Comparison of ENCODE assay signal across 27 cellular contexts in the genomic region with DNA sequence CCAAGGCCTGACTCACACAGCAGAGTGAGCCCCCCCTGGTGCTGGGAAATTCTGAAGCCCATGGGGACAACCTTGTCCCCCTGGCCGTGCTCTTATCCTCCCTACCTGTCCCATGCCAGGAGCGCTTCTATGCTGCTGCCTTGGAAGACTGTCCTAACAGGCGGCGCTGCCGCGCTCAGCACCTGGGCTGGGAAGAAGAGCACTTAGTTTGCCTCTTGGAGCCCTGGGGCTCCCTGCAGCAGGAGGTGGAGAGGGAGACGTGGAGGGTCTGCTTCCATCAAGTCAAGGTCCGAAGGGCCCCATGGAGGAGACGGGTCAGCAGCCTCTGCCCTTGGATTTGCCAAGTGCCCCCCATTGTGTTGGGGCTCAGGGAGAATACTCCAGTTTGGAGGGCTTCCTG.
DNase-seq lines count a peak whose midpoint lies in the region; ATAC-seq and TF ChIP-seq lines count a peak whose summit lies in the region.
"Had no signal": no experiment of that assay in that cellular context is flagged by ENCODE, and none has a peak within 500 bp of the region (broad histone marks: within the 10 kb centered on the region; RNA-seq: fewer than 3 reads in every experiment).

No MANE protein-coding gene starts in this region.

- no peaks in the 10 kb centered on the region; the same call in 1 of the 2 replicates for H4K20me1 ChIP-seq in IMR-90 (ENCODE audit: insufficient read depth, low read length)

- H3K4me3 ChIP-seq in IMR-90 (ENCODE audit: insufficient read depth, low read depth, low read length) (no peak overlapping the region), sigmoid colon (no peak overlapping the region)
- H3K4me3 ChIP-seq in CD8-positive, alpha-beta T cell (ENCODE audit: low read depth, low read length) = no peak overlapping the region
- H3K4me3 ChIP-seq: GM12878, MG63, SJSA1 had no signal

- no peaks in the 10 kb centered on the region for H3K9me3 ChIP-seq in IMR-90 (ENCODE audit: control insufficient read depth, insufficient read depth, low read length)
- H3K9me3 ChIP-seq in sigmoid colon = no peaks in the 10 kb centered on the region
- no peaks in the 10 kb centered on the region for H3K9me3 ChIP-seq in CD8-positive, alpha-beta T cell (ENCODE audit: low read length)
- H3K9me3 ChIP-seq: BE2C, Caco-2, MG63, SJSA1 had no signal

- no peak overlapping the region for H4K91ac ChIP-seq in IMR-90 (ENCODE audit: insufficient read depth, low read depth, low read length)

- no peak overlapping the region for H3K4ac ChIP-seq in IMR-90 (ENCODE audit: low read depth, low read length)

- no peak overlapping the region for H3K14ac ChIP-seq in IMR-90 (replicated peaks; ENCODE audit: low read depth, low read length)

- H3K9me1 ChIP-seq in IMR-90 (ENCODE audit: insufficient read depth, low read length) = peaks cover 11% of the 10 kb centered on the region

- no peak overlapping the region for H3K18ac ChIP-seq in IMR-90 (ENCODE audit: low read depth, low read length)

- H3K36me3 Mint-ChIP-seq in glutamatergic neuron (ENCODE audit: unreplicated experiment) = no peaks in the 10 kb centered on the region
- H3K36me3 Mint-ChIP-seq in CD8-positive, alpha-beta T cell = no peaks in the 10 kb centered on the region
- H3K36me3 Mint-ChIP-seq: CD4-positive, alpha-beta memory T cell had no signal

- no peak for TF ChIP-seq RAD21 in IMR-90 (IDR thresholded peaks at IDR 0.05; ENCODE audit: low read length)

- H3K27me3 ChIP-seq in IMR-90 (ENCODE audit: control insufficient read depth, insufficient read depth, low read length) (no peaks in the 10 kb centered on the region; the same call in 1 of the 2 replicates), sigmoid colon (no peaks in the 10 kb centered on the region)
- H3K27me3 ChIP-seq in CD8-positive, alpha-beta T cell (ENCODE audit: insufficient read depth, low read length) = no peaks in the 10 kb centered on the region
- H3K27me3 ChIP-seq: BE2C, MG63, SJSA1 had no signal

- peak; percentile 58 for DNase-seq in activated effector memory CD4-positive, alpha-beta T cell treated with anti-CD3 and anti-CD28 coated beads, Interleukin-2, amount 50 U/mL, for 16 hours
- DNase-seq in activated effector memory CD4-positive, alpha-beta T cell treated with Interleukin-2 at 50 U/mL for 16 hours = no peak
- no peak for DNase-seq in IMR-90
- no peak for DNase-seq in glutamatergic neuron
- DNase-seq in sigmoid colon = no peak
- DNase-seq in inferior parietal cortex (ENCODE audit: extremely low spot score) = no peak
- DNase-seq in RWPE1 (ENCODE audit: low spot score) = no peak
- no peak for DNase-seq in CD8-positive, alpha-beta T cell
- DNase-seq: 8988T; ACHN; BE2C; CD4-positive, alpha-beta memory T cell; DMS79; EL; GDM1; KG1; MG63; NCI-H1105 treated with DMSO at 0.1 percent for 48 hours; NCI-H146; NCI-H1930; NCI-H2107; NCI-H524; NCI-H748 treated with DMSO at 0.1 percent for 48 hours had no signal

- CTCF ChIA-PET in IMR-90 (lab: Yijun Ruan, JAX) (no interaction called here), RWPE1 (lab: Yijun Ruan, JAX) (no interaction called here)
- CTCF ChIA-PET in CD8-positive, alpha-beta T cell (lab: Charles Lee) = no interaction called here

- dilution Hi-C loops in IMR-90 (cut with HindIII; ENCODE audit: low sequenced_read_pairs, unreplicated experiment) = no loop called here

- intact Hi-C loops in IMR-90 (cut with micrococcal nuclease) (no loop called here), sigmoid colon (cut with DNase I) (no loop called here)
- intact Hi-C loops in CD8-positive, alpha-beta T cell (cut with DNase I, micrococcal nuclease) = no loop called here

- BruUV-seq in IMR-90 (replicated peaks; lab: Mats Ljungman, UMichigan) = no TSS peak

- no peak overlapping the region for H2BK120ac ChIP-seq in IMR-90 (ENCODE audit: low read depth, low read length)

- H3K27ac Mint-ChIP-seq in glutamatergic neuron (ENCODE audit: unreplicated experiment) = no peak overlapping the region
- H3K27ac Mint-ChIP-seq in CD8-positive, alpha-beta T cell = no peak overlapping the region
- H3K27ac Mint-ChIP-seq: CD4-positive, alpha-beta memory T cell had no signal

- in situ Hi-C loops in IMR-90 (cut with MboI; ENCODE audit: low sequenced_read_pairs) = no loop called here

- no peak for ATAC-seq in IMR-90 (ENCODE audit: low read depth)
- ATAC-seq in CD8-positive, alpha-beta T cell = no peak
- ATAC-seq: GM12878, HCT116 had no signal

- H2BK20ac ChIP-seq in IMR-90 (ENCODE audit: low read depth, low read length) = no peak overlapping the region

- peak overlapping the region; percentile 6 for H3K4me3 Mint-ChIP-seq in glutamatergic neuron (ENCODE audit: unreplicated experiment)
- H3K4me3 Mint-ChIP-seq in CD8-positive, alpha-beta T cell = no peak overlapping the region
- H3K4me3 Mint-ChIP-seq: CD4-positive, alpha-beta memory T cell had no signal

- H2AK9ac ChIP-seq in IMR-90 (replicated peaks; ENCODE audit: low read depth, low read length, poor library complexity) = peak overlapping the region; percentile 45

- no peak overlapping the region for H3K56ac ChIP-seq in IMR-90 (ENCODE audit: extremely low read depth, insufficient read depth, low read length)

- no peak for TF ChIP-seq CTCF in IMR-90 (conservative IDR thresholded peaks at IDR 0.05; ENCODE audit: low read depth, low read length)
- TF ChIP-seq CTCF in glutamatergic neuron (IDR thresholded peaks at IDR 0.05; ENCODE audit: partially characterized antibody, unreplicated experiment) = no peak
- no peak for TF ChIP-seq CTCF in sigmoid colon (IDR thresholded peaks at IDR 0.05)
- no peak for TF ChIP-seq CTCF in RWPE1 (conservative IDR thresholded peaks at IDR 0.05; ENCODE audit: low read depth)
- no peak for TF ChIP-seq CTCF in CD8-positive, alpha-beta T cell (IDR thresholded peaks at IDR 0.05)

- H3K9me3 Mint-ChIP-seq in glutamatergic neuron (ENCODE audit: unreplicated experiment) = peaks cover 9% of the 10 kb centered on the region
- no peaks in the 10 kb centered on the region for H3K9me3 Mint-ChIP-seq in CD8-positive, alpha-beta T cell
- H3K9me3 Mint-ChIP-seq: CD4-positive, alpha-beta memory T cell had no signal

- no peak overlapping the region for H3K23ac ChIP-seq in IMR-90 (ENCODE audit: low read depth, low read length)

- peaks cover 21% of the 10 kb centered on the region for H3K27me3 Mint-ChIP-seq in glutamatergic neuron (ENCODE audit: unreplicated experiment)
- peaks cover 15% of the 10 kb centered on the region for H3K27me3 Mint-ChIP-seq in CD8-positive, alpha-beta T cell (ENCODE audit: low read depth)

- H3K4me1 ChIP-seq in IMR-90 (ENCODE audit: control insufficient read depth, insufficient read depth, low read length) (peaks cover 11% of the 10 kb centered on the region), sigmoid colon (peaks cover 0 to 80% (median 70%) of the 10 kb centered on the region in 4 donors)
- H3K4me1 ChIP-seq in CD8-positive, alpha-beta T cell (ENCODE audit: insufficient read depth, low read length) = peaks cover 4% of the 10 kb centered on the region
- H3K4me1 ChIP-seq: BE2C, Caco-2 had no signal

- H3K36me3 ChIP-seq in IMR-90 (ENCODE audit: control insufficient read depth, insufficient read depth, low read length) (no peaks in the 10 kb centered on the region), sigmoid colon (no peaks in the 10 kb centered on the region)
- H3K36me3 ChIP-seq in CD8-positive, alpha-beta T cell (ENCODE audit: insufficient read depth, low read length) = no peaks in the 10 kb centered on the region
- H3K36me3 ChIP-seq: BE2C, MG63, SJSA1 had no signal

- H2BK15ac ChIP-seq in IMR-90 (ENCODE audit: low read depth, low read length) = no peak overlapping the region

- no peak overlapping the region for H3K4me2 ChIP-seq in IMR-90 (ENCODE audit: low read depth, low read length)

- TF ChIP-seq EP300 in sigmoid colon (IDR thresholded peaks at IDR 0.05) = no peak

- peaks cover 0 to under 1% of the 10 kb centered on the region in 2 experiments; a peak in 1 of 4 replicates for H3K79me1 ChIP-seq in IMR-90 (ENCODE audit: low read depth in 1 of 2, low read length in 2 of 2)

- H4K5ac ChIP-seq in IMR-90 (ENCODE audit: low read depth, low read length) = no peak overlapping the region

- H3K4me1 Mint-ChIP-seq in glutamatergic neuron (ENCODE audit: low read depth, unreplicated experiment) = peaks cover 36% of the 10 kb centered on the region
- peaks cover 5% of the 10 kb centered on the region for H3K4me1 Mint-ChIP-seq in CD8-positive, alpha-beta T cell (ENCODE audit: low read depth)

- H4K8ac ChIP-seq in IMR-90 (ENCODE audit: low read depth in 2 of 2, low read length in 2 of 2) = no peak overlapping the region

- H3K27ac ChIP-seq in IMR-90 (ENCODE audit: insufficient read depth, low read length) (no peak overlapping the region), sigmoid colon (peak overlapping the region in 3 of 4 donors; percentile 24 to 94 (median 81)), RWPE1 (no peak overlapping the region)
- no peak overlapping the region for H3K27ac ChIP-seq in CD8-positive, alpha-beta T cell (ENCODE audit: low read depth, low read length)
- H3K27ac ChIP-seq: SJSA1 had no signal

- WGBS in IMR-90 (ENCODE audit: extremely low coverage in 2 of 2, insufficient read length in 1 of 2), 2 experiments = 80% methylated on average over 1 of the region's 9 CpGs; no CpG with 5 or more reads in 1 of the 2 experiments
- WGBS in sigmoid colon, 2 donors = 94 to 95% methylated on average over 9 of the region's 9 CpGs

- POLR2A ChIA-PET in IMR-90 (lab: Charles Lee; ENCODE audit: unreplicated experiment) = no interaction called here
- POLR2A ChIA-PET in RWPE1 (lab: Yijun Ruan, JAX; ENCODE audit: low non-redundant PET) = no interaction called here
- POLR2A ChIA-PET in CD8-positive, alpha-beta T cell (lab: Charles Lee) = no interaction called here

- H2AFZ ChIP-seq in IMR-90 (replicated peaks; ENCODE audit: low read length, poor library complexity) = no peak overlapping the region

- TF ChIP-seq POLR2A in IMR-90 (IDR thresholded peaks at IDR 0.05; ENCODE audit: low read depth, low read length) (no peak), sigmoid colon (IDR thresholded peaks at IDR 0.05) (no peak)

- H2AK5ac ChIP-seq in IMR-90 (ENCODE audit: low read depth, low read length) = no peak overlapping the region

- no peak overlapping the region for H2BK5ac ChIP-seq in IMR-90 (ENCODE audit: low read depth, low read length, poor library complexity, severe bottlenecking)

- no peak overlapping the region for H3K9ac ChIP-seq in IMR-90 (ENCODE audit: low read depth, low read length)

TF ChIP-seq in IMR-90, 13 proteins besides CTCF, POLR2A, EP300 and RAD21:
- no peak for TF ChIP-seq ELK1 (IDR thresholded peaks at IDR 0.05; ENCODE audit: borderline replicate concordance, low read depth, low read length)
- TF ChIP-seq BHLHE40 (IDR thresholded peaks at IDR 0.05; ENCODE audit: low read depth, low read length) = no peak
TF ChIP-seq in IMR-90: peak in this region for 0.

Comparison
In these comparisons a context has a peak if more than half of its experiments do, and no peak if none do; other contexts are left out.
1. H3K27ac ChIP-seq: peak in sigmoid colon (3 of 4); none in IMR-90 (single experiment), RWPE1 (single experiment) and CD8-positive, alpha-beta T cell (single experiment).